Comparison of ENCODE assay signal across 8 cellular contexts in genomic region chr10:132942740-132943554, GRCh38. TPM values are rescaled to one million over a fixed set of nuclear protein-coding genes. Genes with fewer than 3 reads are reported as not detected.
A peak's percentile ranks its signal among the peaks of the same experiment; 100 is the strongest.
DNase-seq lines count a peak whose midpoint lies in the region; ATAC-seq and TF ChIP-seq lines count a peak whose summit lies in the region.

No MANE protein-coding gene starts in this region.

- peaks cover 5% of the 10 kb centered on the region for H3K4me1 Mint-ChIP-seq in activated CD4-positive, alpha-beta T cell treated with anti-CD3 and anti-CD28 coated beads for 36 hours
- H3K4me1 Mint-ChIP-seq in dendritic cell treated with granulocyte-macrophage colony-stimulating factor and Interleukin-4, amounts not matched to agents 40 ng/mL and 50 ng/mL, for 4 days (ENCODE audit: low read depth), result peaks cover 6% of the 10 kb centered on the region
- H3K4me1 Mint-ChIP-seq in type B pancreatic cell (ENCODE audit: unreplicated experiment), result peaks cover 4% of the 10 kb centered on the region

- no peaks in the 10 kb centered on the region for H3K36me3 Mint-ChIP-seq in activated CD4-positive, alpha-beta T cell treated with anti-CD3 and anti-CD28 coated beads for 36 hours (ENCODE audit: low read depth)
- no peaks in the 10 kb centered on the region for H3K36me3 Mint-ChIP-seq in dendritic cell treated with granulocyte-macrophage colony-stimulating factor and Interleukin-4, amounts not matched to agents 40 ng/mL and 50 ng/mL, for 4 days (ENCODE audit: low read depth)
- H3K36me3 Mint-ChIP-seq in type B pancreatic cell, result no peaks in the 10 kb centered on the region

- H3K14ac ChIP-seq in mesenchymal stem cell (ENCODE audit: low read length in 2 of 2), result no peak overlapping the region

- H3K27ac ChIP-seq in mesenchymal stem cell (ENCODE audit: low read length, poor library complexity, severe bottlenecking), result no peak overlapping the region

- peaks cover 14% of the 10 kb centered on the region for H3K4me1 ChIP-seq in mesenchymal stem cell (ENCODE audit: control insufficient read depth, insufficient read depth, low read depth, low read length)

- no peaks in the 10 kb centered on the region for H3K9me3 ChIP-seq in mesenchymal stem cell (ENCODE audit: control insufficient read depth, low read length)

- H4K91ac ChIP-seq in mesenchymal stem cell (ENCODE audit: low read length), result no peak overlapping the region

- 27% methylated on average over 48 of the region's 60 CpGs for WGBS in mesenchymal stem cell

- H3K4me3 ChIP-seq in mesenchymal stem cell (ENCODE audit: insufficient read depth in 1 of 2, low read depth in 1 of 2, low read length in 2 of 2), result peak overlapping the region; percentile 60 to 71

- peak overlapping the region in 1 of 2 experiments; percentile 2 for H3K4ac ChIP-seq in mesenchymal stem cell (ENCODE audit: low read depth in 1 of 2, low read length in 2 of 2)

- H2BK15ac ChIP-seq in mesenchymal stem cell (ENCODE audit: low read depth, poor library complexity, severe bottlenecking), result peak overlapping the region; percentile 85

- POLR2A ChIA-PET in activated CD4-positive, alpha-beta T cell treated with anti-CD3 and anti-CD28 coated beads for 36 hours (lab: Charles Lee), result no interaction called here

- CTCF ChIA-PET in activated CD4-positive, alpha-beta T cell treated with anti-CD3 and anti-CD28 coated beads for 36 hours (lab: Charles Lee), result no interaction called here

- peak overlapping the region; percentile 16 for H3K27ac Mint-ChIP-seq in activated CD4-positive, alpha-beta T cell treated with anti-CD3 and anti-CD28 coated beads for 36 hours
- H3K27ac Mint-ChIP-seq in dendritic cell treated with granulocyte-macrophage colony-stimulating factor and Interleukin-4, amounts not matched to agents 40 ng/mL and 50 ng/mL, for 4 days, result no peak overlapping the region
- peak overlapping the region; percentile 47 for H3K27ac Mint-ChIP-seq in type B pancreatic cell

- peak; percentile 25 for ATAC-seq in activated CD4-positive, alpha-beta T cell treated with anti-CD3 and anti-CD28 coated beads for 36 hours
- ATAC-seq in HG03565 (IDR thresholded peaks at IDR 0.05; ENCODE audit: unreplicated experiment), result no peak

- H2BK120ac ChIP-seq in mesenchymal stem cell (ENCODE audit: low read depth, low read length), result peak overlapping the region; percentile 78

- H3K23ac ChIP-seq in mesenchymal stem cell (ENCODE audit: low read length in 2 of 2), result no peak overlapping the region

- H3K4me3 Mint-ChIP-seq in activated CD4-positive, alpha-beta T cell treated with anti-CD3 and anti-CD28 coated beads for 36 hours, result peak overlapping the region; percentile 48
- peak overlapping the region; percentile 51 for H3K4me3 Mint-ChIP-seq in dendritic cell treated with granulocyte-macrophage colony-stimulating factor and Interleukin-4, amounts not matched to agents 40 ng/mL and 50 ng/mL, for 4 days
- peak overlapping the region; percentile 87 for H3K4me3 Mint-ChIP-seq in type B pancreatic cell

- H3K27me3 Mint-ChIP-seq in activated CD4-positive, alpha-beta T cell treated with anti-CD3 and anti-CD28 coated beads for 36 hours, result peaks cover 52% of the 10 kb centered on the region
- H3K27me3 Mint-ChIP-seq in dendritic cell treated with granulocyte-macrophage colony-stimulating factor and Interleukin-4, amounts not matched to agents 40 ng/mL and 50 ng/mL, for 4 days, result peaks cover 77% of the 10 kb centered on the region
- H3K27me3 Mint-ChIP-seq in type B pancreatic cell, result peaks cover 16% of the 10 kb centered on the region

- H3K9me3 Mint-ChIP-seq in activated CD4-positive, alpha-beta T cell treated with anti-CD3 and anti-CD28 coated beads for 36 hours (ENCODE audit: low read depth), result no peaks in the 10 kb centered on the region
- H3K9me3 Mint-ChIP-seq in dendritic cell treated with granulocyte-macrophage colony-stimulating factor and Interleukin-4, amounts not matched to agents 40 ng/mL and 50 ng/mL, for 4 days, result no peaks in the 10 kb centered on the region
- H3K9me3 Mint-ChIP-seq in type B pancreatic cell, result no peaks in the 10 kb centered on the region

- no peak for DNase-seq in activated CD4-positive, alpha-beta T cell treated with anti-CD3 and anti-CD28 coated beads for 36 hours
- no peak for DNase-seq in activated CD4-positive, alpha-beta T cell treated with anti-CD3 and anti-CD28 coated beads for 48 hours
- DNase-seq in mesenchymal stem cell, result no peak
- DNase-seq in type B pancreatic cell (ENCODE audit: extremely low spot score, unreplicated experiment), result peak; percentile 68
- no peak for DNase-seq in dermis blood vessel endothelial cell
- DNase-seq in activated CD4-positive, alpha-beta T cell treated with anti-CD3 and anti-CD28 coated beads, Interleukin-2, amount 50 U/mL, for 48 hours, result no peak

- H2BK12ac ChIP-seq in mesenchymal stem cell (ENCODE audit: low read length in 2 of 2), result no peak overlapping the region

- peak overlapping the region in 1 of 2 experiments; percentile 65 for H3K18ac ChIP-seq in mesenchymal stem cell (ENCODE audit: low read depth in 1 of 2, low read length in 2 of 2)

- no peak overlapping the region for H2BK5ac ChIP-seq in mesenchymal stem cell (ENCODE audit: low read depth, low read length, poor library complexity, severe bottlenecking)

- intact Hi-C loops in activated CD4-positive, alpha-beta T cell treated with anti-CD3 and anti-CD28 coated beads for 36 hours (cut with DNase I, micrococcal nuclease), result loop anchor here in 1 of 2 experiments (5.0 kb wide), 1 partner anchor 199 kb away; no protein-coding TSS in a partner anchor
- intact Hi-C loops in dendritic cell treated with granulocyte-macrophage colony-stimulating factor and Interleukin-4, amounts not matched to agents 40 ng/mL and 50 ng/mL, for 4 days (cut with micrococcal nuclease), result no loop called here

- H3K9ac ChIP-seq in mesenchymal stem cell (ENCODE audit: low read length), result peak overlapping the region; percentile 15

- H3K4me2 ChIP-seq in mesenchymal stem cell (ENCODE audit: low read length, poor library complexity, severe bottlenecking), result peak overlapping the region; percentile 60

- no peak for TF ChIP-seq CTCF in type B pancreatic cell (conservative IDR thresholded peaks at IDR 0.05)

- H2AK5ac ChIP-seq in mesenchymal stem cell (ENCODE audit: low read length, severe bottlenecking), result no peak overlapping the region

- peak overlapping the region; percentile 66 for H4K8ac ChIP-seq in mesenchymal stem cell (ENCODE audit: low read length)

- peak overlapping the region; percentile 91 for H2AFZ ChIP-seq in mesenchymal stem cell (ENCODE audit: low read depth, low read length)

- no peaks in the 10 kb centered on the region for H3K79me1 ChIP-seq in mesenchymal stem cell (replicated peaks; ENCODE audit: low read length, poor library complexity, severe bottlenecking)

- peaks cover 21 to 71% of the 10 kb centered on the region in 2 experiments for H3K27me3 ChIP-seq in mesenchymal stem cell (ENCODE audit: control insufficient read depth in 1 of 2, insufficient read depth in 1 of 2, low read length in 2 of 2)

- peaks cover 0 to 10% of the 10 kb centered on the region in 2 experiments for H3K36me3 ChIP-seq in mesenchymal stem cell (ENCODE audit: control insufficient read depth in 1 of 2, insufficient read depth in 2 of 2, low read depth in 1 of 2, low read length in 2 of 2)

RNA-seq across cellular contexts. Expression of gene CFAP46, which starts 0.6 kb away (rescaled TPM):
- total RNA-seq in activated CD4-positive, alpha-beta T cell treated with anti-CD3 and anti-CD28 coated beads for 36 hours, result under 1 TPM; 0.16 to 0.21 TPM
- 1.2 TPM for polyA plus RNA-seq in mesenchymal stem cell (2013, experiment 1 of 2)
- 1.6 TPM for polyA plus RNA-seq in mesenchymal stem cell (2013, experiment 2 of 2)
- total RNA-seq in type B pancreatic cell (ENCODE audit: low replicate concordance) (2.9 and 10.9 TPM in 2 replicates), dermis blood vessel endothelial cell (0.19 and 0.85 TPM in 2 replicates)
